ENCODE assay signal across 8 cellular contexts in genomic region chr9:4298255-4299005, GRCh38. TPM values are rescaled to one million over a fixed set of nuclear protein-coding genes. Genes with fewer than 3 reads are reported as not detected.
DNase-seq lines count a peak whose midpoint lies in the region; ATAC-seq and TF ChIP-seq lines count a peak whose summit lies in the region.

No MANE protein-coding gene starts in this region.

- TF ChIP-seq POLR2A in erythroblast (IDR thresholded peaks at IDR 0.05; ENCODE audit: low read length), result no peak

- peak overlapping the region; percentile 62 for H3K9ac ChIP-seq in HUES64 (ENCODE audit: low read depth, low read length)

- WGBS in HUES64, result 2% methylated on average over 54 of the region's 54 CpGs

- DNase-seq in activated gamma-delta T cell treated with Interleukin-2 at 50 U/mL for 16 hours, result peak; percentile 8
- DNase-seq in activated gamma-delta T cell (lab: John Stamatoyannopoulos, UW), result no peak
- DNase-seq in activated CD8-positive, alpha-beta memory T cell treated with anti-CD3 and anti-CD28 coated beads for 24 hours, result peak; percentile 79
- DNase-seq in erythroblast (lab: John Stamatoyannopoulos, UW), result peak; percentile 9 to 10
- peak; percentile 43 for DNase-seq in myocyte (ENCODE audit: low read depth)
- peak; percentile 41 for DNase-seq in thoracic aorta (ENCODE audit: low spot score)
- DNase-seq in occipital lobe (lab: John Stamatoyannopoulos, UW), result no peak

- no peaks in the 10 kb centered on the region for H3K36me3 ChIP-seq in HUES64 (ENCODE audit: insufficient read depth, low read length)
- H3K36me3 ChIP-seq in thoracic aorta, result no peaks in the 10 kb centered on the region

- H3K4me3 ChIP-seq in HUES64 (ENCODE audit: low read length) (peak overlapping the region; percentile 76), thoracic aorta (peak overlapping the region; percentile 81)

- H3K27ac ChIP-seq in HUES64 (ENCODE audit: low read depth, low read length), result no peak overlapping the region
- H3K27ac ChIP-seq in thoracic aorta, result peak overlapping the region; percentile 98 to 99

- H3K27me3 ChIP-seq in HUES64 (ENCODE audit: insufficient read depth, low read length) (peaks cover 74% of the 10 kb centered on the region), thoracic aorta (replicated peaks; ENCODE audit: insufficient read depth) (no peaks in the 10 kb centered on the region)

- H3K9me3 ChIP-seq in HUES64 (ENCODE audit: insufficient read depth, low read depth, low read length), result no peaks in the 10 kb centered on the region
- no peaks in the 10 kb centered on the region for H3K9me3 ChIP-seq in thoracic aorta

- peak; percentile 15 for TF ChIP-seq CTCF in thoracic aorta (IDR thresholded peaks at IDR 0.05)

- peaks cover 6% of the 10 kb centered on the region; the same call in 1 of the 2 replicates for H3K4me1 ChIP-seq in HUES64 (ENCODE audit: insufficient read depth, low read length)
- H3K4me1 ChIP-seq in thoracic aorta (ENCODE audit: control insufficient read depth in 1 of 2, low read depth in 2 of 2), result peaks cover 18 to 55% of the 10 kb centered on the region in 2 donors

- no peak for ATAC-seq in thoracic aorta (ENCODE audit: insufficient number of reproducible peaks, low FRiP score, low read depth)

RNA-seq across cellular contexts. Expression of gene GLIS3, which starts 1.4 kb away (rescaled TPM):
- polyA plus RNA-seq in HUES64 (2013, experiment 1 of 2), result 0.30 TPM
- 0.57 TPM for polyA plus RNA-seq in HUES64 (2013, experiment 2 of 2)
- 2.6 and 3.2 TPM in 2 replicates for total RNA-seq in myocyte
- 5.7 TPM for polyA plus RNA-seq in myocyte (2012)
- 100 to 1,000 TPM in 1 of 2 donors, 10 to 100 TPM in 1; 40.8 to 104 TPM for total RNA-seq in thoracic aorta
- 49.3 TPM for total RNA-seq in occipital lobe

Comparison
In these comparisons a context has a peak if more than half of its experiments do, and no peak if none do; other contexts are left out.
1. DNase-seq: peak in activated gamma-delta T cell treated with Interleukin-2 at 50 U/mL for 16 hours (single experiment), activated CD8-positive, alpha-beta memory T cell treated with anti-CD3 and anti-CD28 coated beads for 24 hours (single experiment), erythroblast (2 of 2), myocyte (single experiment) and thoracic aorta (single experiment); none in activated gamma-delta T cell (single experiment) and occipital lobe (single experiment).
2. RNA of gene GLIS3, which starts 1.4 kb away (total RNA-seq): 40.8 to 104 TPM in thoracic aorta and 49.3 TPM in occipital lobe (single experiment); 2.6 to 3.2 TPM in myocyte; every median in the first group is over 10 times any median in the second.